Comparison of ENCODE assay signal across 10 cellular contexts in genomic region chr9:81656004-81656403, GRCh38. TPM values are rescaled to one million over a fixed set of nuclear protein-coding genes. Genes with fewer than 3 reads are reported as not detected.
DNase-seq lines count a peak whose midpoint lies in the region; ATAC-seq and TF ChIP-seq lines count a peak whose summit lies in the region.
"Had no signal": no experiment of that assay in that cellular context is flagged by ENCODE, and none has a peak within 500 bp of the region (broad histone marks: within the 10 kb centered on the region; RNA-seq: fewer than 3 reads in every experiment).

No MANE protein-coding gene starts in this region.

- no peak for TF ChIP-seq CTCF in foreskin keratinocyte (conservative IDR thresholded peaks at IDR 0.05)
- no peak for TF ChIP-seq CTCF in GM20000 (IDR thresholded peaks at IDR 0.05; ENCODE audit: extremely low read depth, missing control alignments)

- H3K27ac ChIP-seq in foreskin keratinocyte: no peak overlapping the region
- H3K27ac ChIP-seq: KMS-11 had no signal

- H3K9me3 Mint-ChIP-seq in T-cell: peaks cover 0 to 3% (median 0%) of the 10 kb centered on the region in 3 donors

- H3K4me3 Mint-ChIP-seq in T-cell: no peak overlapping the region

- CTCF ChIA-PET in T-cell (lab: Charles Lee): no interaction called here

- peak; percentile 71 for ATAC-seq in GM19395 (IDR thresholded peaks at IDR 0.05; ENCODE audit: unreplicated experiment)
- peak; percentile 80 for ATAC-seq in HG02884 (IDR thresholded peaks at IDR 0.05; ENCODE audit: unreplicated experiment)
- peak; percentile 32 to 61 (median 45) for ATAC-seq in T-cell (replicated peaks in 1 of 4)
- peak; percentile 30 for ATAC-seq in sciatic nerve
- ATAC-seq in foreskin keratinocyte: no peak

- no peaks in the 10 kb centered on the region for H3K36me3 Mint-ChIP-seq in T-cell

- H3K27me3 ChIP-seq in foreskin keratinocyte: no peaks in the 10 kb centered on the region

- H3K27ac Mint-ChIP-seq in T-cell: no peak overlapping the region

- POLR2A ChIA-PET in T-cell (lab: Charles Lee): interaction anchor here in 1 of 2 donors (0.7 kb wide), 1 partner anchor 23 kb away, joined by 3 read pairs; no protein-coding TSS in a partner anchor

- H3K27me3 Mint-ChIP-seq in T-cell: no peaks in the 10 kb centered on the region

- intact Hi-C loops in sciatic nerve (cut with DNase I): no loop called here

- H3K4me1 Mint-ChIP-seq in T-cell: peaks cover 8 to 19% (median 11%) of the 10 kb centered on the region in 3 donors

- DNase-seq in T-cell: peak in 5 of 34 experiments; percentile 2 to 26 (median 8)
- no peak for DNase-seq in sciatic nerve (ENCODE audit: low spot score)
- DNase-seq in GF-D8 (lab: John Stamatoyannopoulos, UW): no peak
- DNase-seq in foreskin keratinocyte: no peak
- DNase-seq in GM20000 (ENCODE audit: low spot score): no peak
- DNase-seq: activated naive CD4-positive, alpha-beta T cell treated with Interleukin-2 at 50 U/mL for 16 hours; nucleus accumbens had no signal

- H3K4me1 ChIP-seq in foreskin keratinocyte: no peaks in the 10 kb centered on the region

RNA-seq across cellular contexts. Expression of gene TLE1, which starts 33.3 kb away (rescaled TPM):
- total RNA-seq in T-cell (1 to 10 TPM; 1.3 to 3.5 (median 2.8) TPM), sciatic nerve (56.6 TPM), foreskin keratinocyte (21.4 and 24.2 TPM in 2 replicates)
- 15.1 and 19.0 TPM in 2 replicates for polyA plus RNA-seq in foreskin keratinocyte
